In the genomic region with DNA sequence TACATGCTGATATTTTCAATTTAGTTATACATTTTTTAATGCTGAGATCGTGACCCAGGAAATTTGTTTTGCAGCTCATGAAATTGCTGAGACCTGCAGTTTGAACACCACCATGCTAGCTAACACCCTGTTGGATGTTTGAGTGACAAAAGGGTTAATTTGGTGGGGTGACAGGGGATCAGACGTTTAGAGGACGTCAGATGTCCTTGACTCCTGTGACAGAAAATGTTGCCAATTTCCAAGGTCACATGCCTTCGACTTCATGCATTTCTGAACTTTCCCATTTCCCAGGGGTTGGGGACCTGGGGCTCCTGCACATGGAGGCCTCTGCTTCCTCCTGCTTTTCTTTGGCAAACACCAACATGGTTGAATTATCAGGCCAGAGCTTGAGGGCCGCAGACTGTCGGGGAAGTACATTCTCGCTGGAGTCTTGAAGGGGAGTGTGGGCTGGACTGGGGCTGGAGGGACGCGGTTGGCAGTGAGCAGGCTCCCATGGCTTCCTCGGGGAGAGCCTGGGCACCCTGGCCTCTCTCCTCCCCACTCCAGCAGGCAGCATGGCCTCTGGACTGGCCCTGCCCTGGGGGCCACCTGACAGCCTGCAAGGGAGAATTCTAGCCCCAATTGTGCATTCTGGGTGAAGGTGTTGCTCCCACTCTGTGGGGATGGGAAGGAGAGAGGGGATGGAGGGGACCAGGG, we compare ENCODE assay signal across 27 cellular contexts.
"Had no signal": no experiment of that assay in that cellular context is flagged by ENCODE, and none has a peak within 500 bp of the region (broad histone marks: within the 10 kb centered on the region; RNA-seq: fewer than 3 reads in every experiment).

No MANE protein-coding gene starts in this region.

- ATAC-seq: activated naive CD8-positive, alpha-beta T cell treated with anti-CD3 and anti-CD28 coated beads, Interleukin-2, amount 50 U/mL, for 24 hours; activated T-cell treated with anti-CD3 and anti-CD28 coated beads, Interleukin-2, amount 50 U/mL, for 4 hours; activated T-helper 17 cell treated with anti-CD3 and anti-CD28 coated beads, Interleukin-2, amount 50 U/mL, for 72 hours; body of pancreas; esophagus mucosa; left colon; SK-N-SH treated with all-trans-retinoic acid at 6 μM for 48 hours; stimulated activated naive CD8-positive, alpha-beta T cell treated with anti-CD3 and anti-CD28 coated beads, Interleukin-15, Interleukin-2, amounts not matched to agents 100 U/mL and 50 U/mL, for 24 hours; upper lobe of right lung had no signal

- H3K4me3 Mint-ChIP-seq: activated CD4-positive, alpha-beta memory T cell treated with anti-CD3 and anti-CD28 coated beads for 36 hours; activated CD4-positive, alpha-beta T cell treated with anti-CD3 and anti-CD28 coated beads, Interleukin-2, amount 10 ng/mL, durations not matched to agents 24 days and 14 days; activated naive CD4-positive, alpha-beta T cell treated with anti-CD3 and anti-CD28 coated beads, Interleukin-2, amount 50 U/mL, for 24 hours; activated naive CD8-positive, alpha-beta T cell treated with anti-CD3 and anti-CD28 coated beads, Interleukin-2, amount 50 U/mL, for 24 hours; activated T-cell treated with anti-CD3 and anti-CD28 coated beads, Interleukin-2, amount 50 U/mL, for 4 hours; activated T-helper 17 cell treated with anti-CD3 and anti-CD28 coated beads, Interleukin-2, amount 50 U/mL, for 72 hours; mesothelial cell of epicardium; naive B cell had no signal

- FAIRE-seq: endothelial cell of umbilical vein had no signal

- H3K9me3 ChIP-seq: body of pancreas, right atrium auricular region, upper lobe of right lung had no signal

- H3K27me3 Mint-ChIP-seq: activated CD4-positive, alpha-beta memory T cell treated with anti-CD3 and anti-CD28 coated beads for 36 hours; activated CD4-positive, alpha-beta T cell treated with anti-CD3 and anti-CD28 coated beads, Interleukin-2, amount 10 ng/mL, durations not matched to agents 24 days and 14 days; activated naive CD8-positive, alpha-beta T cell treated with anti-CD3 and anti-CD28 coated beads, Interleukin-2, amount 50 U/mL, for 24 hours; activated T-helper 17 cell treated with anti-CD3 and anti-CD28 coated beads, Interleukin-2, amount 50 U/mL, for 72 hours; naive B cell had no signal

- H3K4me2 ChIP-seq: hepatocyte had no signal

- H2AFZ ChIP-seq: hepatocyte had no signal

- DNase-seq: activated CD4-positive, alpha-beta memory T cell treated with anti-CD3 and anti-CD28 coated beads for 36 hours; activated CD4-positive, alpha-beta T cell treated with anti-CD3 and anti-CD28 coated beads, Interleukin-2, amount 10 ng/mL, durations not matched to agents 24 days and 14 days; activated CD4-positive, CD25-positive, alpha-beta regulatory T cell treated with anti-CD3 and anti-CD28 coated beads, Interleukin-2, amount 50 U/mL, for 72 hours; activated naive CD8-positive, alpha-beta T cell treated with anti-CD3 and anti-CD28 coated beads, Interleukin-2, amount 50 U/mL, for 24 hours; activated T-cell treated with anti-CD3 and anti-CD28 coated beads, Interleukin-2, amount 50 U/mL, for 4 hours; amygdala; body of pancreas; cerebellar nuclear complex; foreskin melanocyte; islet precursor cell; left colon; mammary epithelial cell; naive B cell; nucleus accumbens; stimulated activated CD4-positive, alpha-beta T cell treated with anti-CD3 and anti-CD28 coated beads, Interleukin-2, amount 100 ng/mL, for 48 hours; stimulated activated naive CD8-positive, alpha-beta T cell treated with anti-CD3 and anti-CD28 coated beads, Interleukin-15, Interleukin-2, amounts not matched to agents 100 U/mL and 50 U/mL, for 24 hours; T-helper 2 cell; upper lobe of right lung had no signal

- H3K36me3 Mint-ChIP-seq: activated CD4-positive, alpha-beta memory T cell treated with anti-CD3 and anti-CD28 coated beads for 36 hours; activated naive CD4-positive, alpha-beta T cell treated with anti-CD3 and anti-CD28 coated beads, Interleukin-2, amount 50 U/mL, for 24 hours; mesothelial cell of epicardium; naive B cell had no signal

- H3K4me1 Mint-ChIP-seq: activated CD4-positive, alpha-beta T cell treated with anti-CD3 and anti-CD28 coated beads, Interleukin-2, amount 10 ng/mL, durations not matched to agents 24 days and 14 days; activated naive CD4-positive, alpha-beta T cell treated with anti-CD3 and anti-CD28 coated beads, Interleukin-2, amount 50 U/mL, for 24 hours; activated naive CD8-positive, alpha-beta T cell treated with anti-CD3 and anti-CD28 coated beads, Interleukin-2, amount 50 U/mL, for 24 hours; activated T-helper 17 cell treated with anti-CD3 and anti-CD28 coated beads, Interleukin-2, amount 50 U/mL, for 72 hours had no signal

- H3K27ac ChIP-seq: body of pancreas, hepatocyte, upper lobe of right lung had no signal

- H3K27ac Mint-ChIP-seq: activated CD4-positive, alpha-beta memory T cell treated with anti-CD3 and anti-CD28 coated beads for 36 hours; activated CD4-positive, alpha-beta T cell treated with anti-CD3 and anti-CD28 coated beads, Interleukin-2, amount 10 ng/mL, durations not matched to agents 24 days and 14 days; activated naive CD4-positive, alpha-beta T cell treated with anti-CD3 and anti-CD28 coated beads, Interleukin-2, amount 50 U/mL, for 24 hours; activated naive CD8-positive, alpha-beta T cell treated with anti-CD3 and anti-CD28 coated beads, Interleukin-2, amount 50 U/mL, for 24 hours; activated T-helper 17 cell treated with anti-CD3 and anti-CD28 coated beads, Interleukin-2, amount 50 U/mL, for 72 hours; mesothelial cell of epicardium had no signal

- H3K27me3 ChIP-seq: body of pancreas, hepatocyte, right atrium auricular region, upper lobe of right lung had no signal

- H3K9me3 Mint-ChIP-seq: activated CD4-positive, alpha-beta memory T cell treated with anti-CD3 and anti-CD28 coated beads for 36 hours; activated CD4-positive, alpha-beta T cell treated with anti-CD3 and anti-CD28 coated beads, Interleukin-2, amount 10 ng/mL, durations not matched to agents 24 days and 14 days; activated naive CD4-positive, alpha-beta T cell treated with anti-CD3 and anti-CD28 coated beads, Interleukin-2, amount 50 U/mL, for 24 hours; activated naive CD8-positive, alpha-beta T cell treated with anti-CD3 and anti-CD28 coated beads, Interleukin-2, amount 50 U/mL, for 24 hours; activated T-cell treated with anti-CD3 and anti-CD28 coated beads, Interleukin-2, amount 50 U/mL, for 4 hours; activated T-helper 17 cell treated with anti-CD3 and anti-CD28 coated beads, Interleukin-2, amount 50 U/mL, for 72 hours; mesothelial cell of epicardium; naive B cell had no signal

- H3K4me3 ChIP-seq: body of pancreas, coronary artery, hepatocyte, right atrium auricular region, upper lobe of right lung had no signal

- H3K36me3 ChIP-seq: upper lobe of right lung had no signal
